ENCODE assay signal across 8 cellular contexts in the genomic region with DNA sequence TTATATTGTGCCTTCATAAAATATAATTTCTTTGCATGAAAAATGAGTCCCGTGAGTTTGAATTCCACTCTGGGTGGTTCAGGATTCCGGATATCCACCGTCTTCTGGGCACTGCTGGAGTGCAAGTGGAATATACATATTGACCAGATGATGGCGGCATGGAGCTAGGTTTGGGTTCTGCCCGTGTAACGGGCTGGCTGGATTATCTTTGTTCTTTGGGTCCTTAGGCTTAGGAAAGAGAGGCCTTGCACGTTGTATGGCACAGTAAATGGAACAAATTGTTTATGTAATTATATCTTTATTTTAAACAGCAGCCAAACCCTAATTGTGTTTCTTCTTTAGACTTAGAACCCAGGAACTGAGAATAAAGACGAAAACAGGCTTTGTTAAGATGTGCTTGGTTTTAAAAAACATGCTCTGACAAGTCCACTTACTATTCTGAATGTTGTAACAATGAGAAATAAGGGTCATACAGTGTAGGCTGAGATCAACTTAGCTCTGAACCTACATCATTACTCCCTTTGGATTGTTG. TPM values are rescaled to one million over a fixed set of nuclear protein-coding genes. Genes with fewer than 3 reads are reported as not detected.
A peak's percentile ranks its signal among the peaks of the same experiment; 100 is the strongest.
DNase-seq lines count a peak whose midpoint lies in the region; ATAC-seq lines count a peak whose summit lies in the region.

No MANE protein-coding gene starts in this region.

- no peaks in the 10 kb centered on the region for H3K9me3 Mint-ChIP-seq in central memory CD8-positive, alpha-beta T cell

- no peaks in the 10 kb centered on the region for H3K4me1 Mint-ChIP-seq in central memory CD8-positive, alpha-beta T cell

- peaks cover 37% of the 10 kb centered on the region for H3K27me3 Mint-ChIP-seq in central memory CD8-positive, alpha-beta T cell

- H3K27ac Mint-ChIP-seq in central memory CD8-positive, alpha-beta T cell (ENCODE audit: low read depth): no peak overlapping the region

- no peaks in the 10 kb centered on the region for H3K36me3 Mint-ChIP-seq in central memory CD8-positive, alpha-beta T cell (ENCODE audit: insufficient read depth)

- DNase-seq in AML-193 (lab: John Stamatoyannopoulos, UW) (peak; percentile 71 to 74), NCI-H345 treated with DMSO at 0.1 percent for 48 hours (lab: John Stamatoyannopoulos, UW; ENCODE audit: unreplicated experiment) (peak; percentile 89), left colon (peak in 1 of 2 donors; percentile 50)
- DNase-seq in activated CD4-positive, CD25-positive, alpha-beta regulatory T cell treated with anti-CD3 and anti-CD28 coated beads, Interleukin-2, amount 50 U/mL, for 16 hours (ENCODE audit: low read depth, low spot score): peak; percentile 25
- DNase-seq in central memory CD8-positive, alpha-beta T cell (ENCODE audit: low spot score in 2 of 2): peak; percentile 22 to 32
- peak; percentile 32 to 40 for DNase-seq in stimulated activated CD4-positive, alpha-beta T cell treated with anti-CD3 and anti-CD28 coated beads, Interleukin-4, amount 100 ng/mL, for 48 hours (ENCODE audit: low read depth in 2 of 2)

- peak; percentile 92 for ATAC-seq in GM18909 (IDR thresholded peaks at IDR 0.05; ENCODE audit: poor library complexity, unreplicated experiment)
- peak; percentile 84 for ATAC-seq in HG03196 (IDR thresholded peaks at IDR 0.05; ENCODE audit: unreplicated experiment)
- ATAC-seq in central memory CD8-positive, alpha-beta T cell (replicated peaks; ENCODE audit: extremely low read depth, poor library complexity, severe bottlenecking): peak; percentile 72
- ATAC-seq in left colon: peak; percentile 90

- intact Hi-C loops in left colon (cut with DNase I, micrococcal nuclease): loop anchor here (5.0 to 10.0 kb wide), 3 partner anchors 346 to 649 kb away; no protein-coding TSS in a partner anchor

- H3K4me3 Mint-ChIP-seq in central memory CD8-positive, alpha-beta T cell: no peak overlapping the region

RNA-seq across cellular contexts. Expression of gene ACBD6, which starts 13.5 kb away (rescaled TPM):
- total RNA-seq in left colon: 10 to 100 TPM; 17.1 to 25.1 TPM

RNA-seq across cellular contexts. Expression of gene OVAAL, which starts 42.8 kb away (rescaled TPM):
- not detected for total RNA-seq in left colon
